In the genomic region with DNA sequence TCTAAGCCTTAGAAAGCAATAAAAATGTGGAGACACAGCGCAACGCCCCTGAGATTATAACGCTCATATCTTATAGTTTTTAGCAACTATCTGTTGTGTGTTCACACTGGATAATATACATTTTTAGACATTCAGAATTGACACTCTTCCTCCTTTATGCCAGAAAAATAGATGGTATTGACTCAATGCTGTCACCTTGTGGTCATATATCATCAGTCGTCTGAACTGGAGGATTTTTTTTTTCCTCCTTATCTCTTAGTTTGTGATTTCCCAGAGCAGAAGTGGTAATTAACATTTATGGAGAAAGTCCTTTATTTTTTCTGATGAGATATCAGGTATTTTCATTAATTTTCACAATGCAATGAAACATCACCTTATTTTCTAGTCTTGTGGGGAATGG, we compare ENCODE assay signal across 9 cellular contexts.
DNase-seq lines count a peak whose midpoint lies in the region; ATAC-seq and TF ChIP-seq lines count a peak whose summit lies in the region.
"Had no signal": no experiment of that assay in that cellular context is flagged by ENCODE, and none has a peak within 500 bp of the region (broad histone marks: within the 10 kb centered on the region; RNA-seq: fewer than 3 reads in every experiment).

No MANE protein-coding gene starts in this region.

- H3K4me3 ChIP-seq in heart left ventricle (peak overlapping the region in 1 of 12 donors; percentile 28), heart right ventricle (no peak overlapping the region)

- H3K36me3 ChIP-seq in heart left ventricle = no peaks in the 10 kb centered on the region
- no peaks in the 10 kb centered on the region for H3K36me3 ChIP-seq in heart right ventricle

- no peak overlapping the region for H3K27ac ChIP-seq in heart left ventricle
- no peak overlapping the region for H3K27ac ChIP-seq in RWPE1
- no peak overlapping the region for H3K27ac ChIP-seq in heart right ventricle

- no peaks in the 10 kb centered on the region for H3K9me3 ChIP-seq in heart left ventricle
- no peaks in the 10 kb centered on the region for H3K9me3 ChIP-seq in heart right ventricle

- POLR2A ChIA-PET in RWPE1 (lab: Yijun Ruan, JAX; ENCODE audit: low non-redundant PET) = no interaction called here

- DNase-seq in heart left ventricle (no peak), cardiac septum (ENCODE audit: low spot score) (no peak), RWPE1 (ENCODE audit: low spot score) (no peak), heart right ventricle (no peak), GM19238 (ENCODE audit: insufficient read length, low spot score) (no peak), posterior cingulate gyrus (no peak)
- DNase-seq: KG1 had no signal

- H3K4me1 ChIP-seq in heart left ventricle (peaks cover 0 to 6% (median 0%) of the 10 kb centered on the region in 12 donors), heart right ventricle (peaks cover 0 to 13% (median 0%) of the 10 kb centered on the region in 9 donors)

- CTCF ChIA-PET in RWPE1 (lab: Yijun Ruan, JAX) = no interaction called here

- peak; percentile 32 to 73 (median 55) for TF ChIP-seq CTCF in heart left ventricle (IDR thresholded peaks at IDR 0.05)
- TF ChIP-seq CTCF in RWPE1 (conservative IDR thresholded peaks at IDR 0.05; ENCODE audit: low read depth) = peak; percentile 72
- peak; percentile 23 to 70 (median 53) for TF ChIP-seq CTCF in heart right ventricle (IDR thresholded peaks at IDR 0.05)

- peak in 1 of 4 donors; percentile 36 for ATAC-seq in heart left ventricle
- peak in 2 of 8 donors; percentile 46 to 56 for ATAC-seq in heart right ventricle
- ATAC-seq in GM19035 (IDR thresholded peaks at IDR 0.05; ENCODE audit: unreplicated experiment) = no peak
- no peak for ATAC-seq in HG03135 (IDR thresholded peaks at IDR 0.05; ENCODE audit: unreplicated experiment)

- H3K27me3 ChIP-seq in heart left ventricle (peaks cover 0 to 5% (median 0%) of the 10 kb centered on the region in 9 donors), heart right ventricle (peaks cover 0 to 5% (median 0%) of the 10 kb centered on the region in 7 donors)

- TF ChIP-seq POLR2A in heart left ventricle (IDR thresholded peaks at IDR 0.05) = no peak

- 23 to 30% (median 26%) methylated on average over 4 of the region's 4 CpGs for WGBS in heart left ventricle, 4 donors
- 19 to 25% methylated on average over 4 of the region's 4 CpGs for WGBS in heart right ventricle, 2 donors

- intact Hi-C loops in heart left ventricle (cut with DNase I) = loop anchor here in 1 of 10 donors (5.0 kb wide), 1 partner anchor 957 kb away; no protein-coding TSS in a partner anchor
- intact Hi-C loops in cardiac septum (cut with DNase I) = no loop called here
- intact Hi-C loops in heart right ventricle (cut with DNase I) = no loop called here
- intact Hi-C loops in posterior cingulate gyrus (cut with DNase I) = no loop called here
